Comparison of ENCODE assay signal across 8 cellular contexts in the genomic region with DNA sequence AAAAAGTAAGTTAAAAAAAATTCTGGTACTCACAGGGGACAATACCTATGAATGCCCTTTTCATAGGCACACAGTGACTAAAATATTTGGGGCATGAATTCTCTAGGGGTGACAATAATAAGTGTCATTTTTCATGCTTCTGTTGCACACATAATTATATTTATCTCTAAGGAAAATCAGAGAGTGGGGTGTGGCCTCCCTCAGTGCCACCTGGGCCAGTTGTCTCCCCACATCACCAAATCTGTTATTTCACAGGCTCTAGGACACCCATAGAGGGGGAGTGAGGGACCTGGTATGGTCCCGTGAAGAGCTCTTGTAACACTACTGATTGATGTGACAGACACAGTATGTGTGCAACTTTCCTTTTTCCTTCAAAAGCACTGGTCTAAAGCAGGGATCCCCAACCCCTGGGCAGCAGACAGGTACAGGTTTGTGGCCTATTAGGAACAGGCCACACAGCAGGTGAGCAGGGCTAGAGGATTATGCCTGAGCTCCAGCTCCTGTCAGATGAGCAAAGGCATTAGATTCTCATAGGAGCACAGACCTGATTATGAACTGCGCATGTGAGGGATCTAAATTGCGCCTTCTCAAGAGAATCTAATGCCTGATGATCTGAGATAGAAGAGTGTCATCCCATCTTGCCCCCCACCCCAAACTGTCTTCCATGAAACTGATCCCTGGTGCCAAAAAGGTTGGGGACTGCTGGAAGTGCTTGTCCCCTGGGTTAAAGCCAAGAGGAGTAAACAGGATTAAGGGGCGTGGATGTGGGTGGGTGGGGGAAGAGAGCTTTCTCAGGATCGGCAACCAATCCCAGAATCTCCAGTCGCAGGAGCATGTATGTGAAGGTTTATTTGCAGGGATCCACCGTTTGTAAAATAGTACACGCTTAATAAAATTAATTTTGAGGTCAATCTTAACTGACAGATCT. TPM values are rescaled to one million over a fixed set of nuclear protein-coding genes. Genes with fewer than 3 reads are reported as not detected.
DNase-seq lines count a peak whose midpoint lies in the region; ATAC-seq, FAIRE-seq and TF ChIP-seq lines count a peak whose summit lies in the region.

No MANE protein-coding gene starts in this region.

- peak overlapping the region; percentile 74 for H3K4me2 ChIP-seq in endothelial cell of umbilical vein (ENCODE audit: insufficient read depth, low read length)

- TF ChIP-seq CTCF in endothelial cell of umbilical vein (IDR thresholded peaks at IDR 0.05; ENCODE audit: extremely low read depth in 1 of 2, insufficient read depth in 1 of 2, low read depth in 1 of 2, low read length in 2 of 2) = no peak

- intact Hi-C loops in Right ventricle myocardium inferior (cut with DNase I) = loop anchor here (2.0 to 10.0 kb wide), 4 partner anchors 76 to 586 kb away; a partner anchor contains a TSS
- intact Hi-C loops in cardiac septum (cut with DNase I) = loop anchor here (1.0 to 5.0 kb wide), 3 partner anchors 79 to 191 kb away; a partner anchor contains a TSS
- intact Hi-C loops in endothelial cell of umbilical vein (cut with micrococcal nuclease) = loop anchor here (1.0 to 2.0 kb wide), 4 partner anchors 80 to 517 kb away; a partner anchor contains a TSS

- H3K4me1 ChIP-seq in endothelial cell of umbilical vein (ENCODE audit: control insufficient read depth, extremely low read depth, insufficient read depth, low read length) = peaks cover 8% of the 10 kb centered on the region

- POLR2A ChIA-PET in endothelial cell of umbilical vein (lab: Charles Lee) = no interaction called here

- dilution Hi-C loops in endothelial cell of umbilical vein (cut with MboI; ENCODE audit: extremely low pct_ligation_motif_present, low sequenced_read_pairs) = no loop called here

- CTCF ChIA-PET in endothelial cell of umbilical vein (lab: Charles Lee) = interaction anchor here (1.8 kb wide), 1 partner anchor 9 kb away, joined by 6 read pairs; no protein-coding TSS in a partner anchor

- H3K4me3 ChIP-seq in SK-N-MC (peak overlapping the region; percentile 42; the same call in 1 of the 2 replicates), endothelial cell of umbilical vein (replicated peaks in 1 of 3; ENCODE audit: insufficient read depth in 1 of 3, low read depth in 1 of 3, low read length in 3 of 3) (peak overlapping the region; percentile 28 to 62 (median 48))

- peak; percentile 35 for ATAC-seq in Right ventricle myocardium inferior
- ATAC-seq in naive B cell (ENCODE audit: low read depth in 2 of 2) = no peak
- ATAC-seq in HG02623 (IDR thresholded peaks at IDR 0.05; ENCODE audit: unreplicated experiment) = no peak

- no peaks in the 10 kb centered on the region for H3K27me3 ChIP-seq in endothelial cell of umbilical vein (ENCODE audit: control insufficient read depth in 2 of 2, insufficient read depth in 2 of 2, low read length in 2 of 2)

- H3K9me3 Mint-ChIP-seq in naive B cell = no peaks in the 10 kb centered on the region

- H3K9ac ChIP-seq in SK-N-MC (ENCODE audit: insufficient read length) (no peak overlapping the region), endothelial cell of umbilical vein (replicated peaks; ENCODE audit: extremely low read depth, insufficient read depth, low read length) (peak overlapping the region; percentile 93)

- no peaks in the 10 kb centered on the region for H3K27me3 Mint-ChIP-seq in naive B cell

- no peak for DNase-seq in Right ventricle myocardium inferior (ENCODE audit: missing footprints)
- no peak for DNase-seq in cardiac septum (ENCODE audit: low spot score)
- DNase-seq in SK-N-MC (ENCODE audit: low read depth, low spot score) = no peak
- DNase-seq in endothelial cell of umbilical vein (ENCODE audit: low read depth, low spot score) = no peak
- peak; percentile 13 for DNase-seq in naive B cell
- DNase-seq in CD1c-positive myeloid dendritic cell (ENCODE audit: extremely low spot score) = no peak
- DNase-seq in NOMO-1 treated with DMSO at 0.1 percent for 48 hours (lab: John Stamatoyannopoulos, UW; ENCODE audit: unreplicated experiment) = no peak

- H2AFZ ChIP-seq in endothelial cell of umbilical vein (ENCODE audit: low read depth, low read length) = peak overlapping the region; percentile 98

- no peak for FAIRE-seq in endothelial cell of umbilical vein (lab: Jason Lieb, UNC)

- no peaks in the 10 kb centered on the region for H3K36me3 ChIP-seq in SK-N-MC (ENCODE audit: insufficient read depth, low read length)
- no peaks in the 10 kb centered on the region for H3K36me3 ChIP-seq in endothelial cell of umbilical vein (ENCODE audit: control insufficient read depth in 2 of 2, extremely low read depth in 1 of 2, insufficient read depth in 2 of 2, low read length in 2 of 2)

- H3K79me2 ChIP-seq in endothelial cell of umbilical vein (ENCODE audit: control insufficient read depth, insufficient read depth, low read length) = no peaks in the 10 kb centered on the region

- H3K27ac ChIP-seq in SK-N-MC = no peak overlapping the region
- H3K27ac ChIP-seq in endothelial cell of umbilical vein (ENCODE audit: insufficient read depth, low read depth, low read length) = peak overlapping the region; percentile 68

- H3K4me1 Mint-ChIP-seq in naive B cell = peaks cover 0 to 19% (median 14%) of the 10 kb centered on the region in 3 donors

- H3K36me3 Mint-ChIP-seq in naive B cell = no peaks in the 10 kb centered on the region

- BruUV-seq in endothelial cell of umbilical vein (replicated peaks; lab: Mats Ljungman, UMichigan) = no TSS peak

- H4K20me1 ChIP-seq in endothelial cell of umbilical vein (replicated peaks; ENCODE audit: control insufficient read depth, extremely low read depth, insufficient read depth, low read length) = no peaks in the 10 kb centered on the region

- H3K4me3 Mint-ChIP-seq in naive B cell = peak overlapping the region in 7 of 8 donors; percentile 88 to 100 (median 94)

- H3K9me1 ChIP-seq in endothelial cell of umbilical vein (replicated peaks; ENCODE audit: control insufficient read depth, extremely low read depth, insufficient read depth, low read length) = no peaks in the 10 kb centered on the region

- H3K9me3 ChIP-seq in SK-N-MC (ENCODE audit: low read depth, low read length) (no peaks in the 10 kb centered on the region), endothelial cell of umbilical vein (replicated peaks; ENCODE audit: control insufficient read depth, insufficient read depth, low read length) (no peaks in the 10 kb centered on the region)

- H3K27ac Mint-ChIP-seq in naive B cell = peak overlapping the region in 1 of 6 donors; percentile 100

- no peak for TF ChIP-seq POLR2A in endothelial cell of umbilical vein (IDR thresholded peaks at IDR 0.05; ENCODE audit: low read depth, low read length)

TF ChIP-seq in endothelial cell of umbilical vein, 7 proteins besides CTCF, POLR2A, EP300 and RAD21:
- TF ChIP-seq EZH2 (IDR thresholded peaks at IDR 0.05; ENCODE audit: borderline replicate concordance, low read depth, low read length, severe bottlenecking) = no peak
- TF ChIP-seq FOS (IDR thresholded peaks at IDR 0.05; ENCODE audit: borderline replicate concordance, insufficient read depth, low read length) = no peak
- no peak for TF ChIP-seq POLR2AphosphoS5 (IDR thresholded peaks at IDR 0.05; ENCODE audit: insufficient read depth, low read depth, low read length)
- TF ChIP-seq, protein P1, sequence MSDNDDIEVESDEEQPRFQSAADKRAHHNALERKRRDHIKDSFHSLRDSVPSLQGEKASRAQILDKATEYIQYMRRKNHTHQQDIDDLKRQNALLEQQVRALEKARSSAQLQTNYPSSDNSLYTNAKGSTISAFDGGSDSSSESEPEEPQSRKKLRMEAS (IDR thresholded peaks at IDR 0.05; ENCODE audit: insufficient read depth, insufficient read length) = no peak
- TF ChIP-seq JUN (IDR thresholded peaks at IDR 0.05; ENCODE audit: borderline replicate concordance, insufficient read depth, insufficient read length, low read depth) = no peak
- TF ChIP-seq GATA2 (IDR thresholded peaks at IDR 0.05; ENCODE audit: insufficient read depth, insufficient read length, low read depth, low read length) = no peak
- TF ChIP-seq MYC (IDR thresholded peaks at IDR 0.05; ENCODE audit: low read depth, low read length) = no peak

RNA-seq across cellular contexts. Expression of a gene that starts 0.8 kb away (rescaled TPM):
- total RNA-seq in Right ventricle myocardium inferior (0.95 TPM), cardiac septum (0.86 TPM), endothelial cell of umbilical vein (0.49 TPM in 1 of 2 replicates, not detected in the other)
- polyA plus RNA-seq in endothelial cell of umbilical vein (0.19 TPM in 2 replicates), naive B cell (ENCODE audit: low read depth in 6 of 6) (10 to 100 TPM in 1 of 6 donors, 1 to 10 TPM in 5; 1.7 to 12.5 (median 2.6) TPM)
- 0.07 and 0.12 TPM in 2 replicates for polyA plus RNA-seq in endothelial cell of umbilical vein (2011; cell fraction: cytosol; rRNA removed)
- 0.35 and 0.36 TPM in 2 replicates for polyA plus RNA-seq in endothelial cell of umbilical vein (2011; cell fraction: nucleus; rRNA removed)
- polyA plus RNA-seq in endothelial cell of umbilical vein (2012) = 0.20 TPM in 1 of 2 replicates, not detected in the other
- polyA minus RNA-seq in endothelial cell of umbilical vein = 0.76 and 0.97 TPM in 2 replicates
- not detected for polyA minus RNA-seq in endothelial cell of umbilical vein (2011; cell fraction: cytosol; rRNA and poly(A)+ RNA removed)
- 0.96 and 1.3 TPM in 2 replicates for polyA minus RNA-seq in endothelial cell of umbilical vein (2011; cell fraction: nucleus; rRNA and poly(A)+ RNA removed)

RNA-seq across cellular contexts. Expression of a gene that starts 57.9 kb away (rescaled TPM):
- total RNA-seq in Right ventricle myocardium inferior (3.3 TPM), cardiac septum (6.4 TPM), endothelial cell of umbilical vein (22.0 and 23.5 TPM in 2 replicates)
- polyA plus RNA-seq in endothelial cell of umbilical vein (9.2 and 9.6 TPM in 2 replicates), naive B cell (ENCODE audit: low read depth in 6 of 6) (10 to 100 TPM; 10.2 to 26.3 (median 16.5) TPM)
- polyA plus RNA-seq in endothelial cell of umbilical vein (2011; cell fraction: cytosol; rRNA removed) = 9.1 and 9.5 TPM in 2 replicates
- 12.7 and 15.0 TPM in 2 replicates for polyA plus RNA-seq in endothelial cell of umbilical vein (2011; cell fraction: nucleus; rRNA removed)
- 19.4 and 26.8 TPM in 2 replicates for polyA plus RNA-seq in endothelial cell of umbilical vein (2012)
- polyA minus RNA-seq in endothelial cell of umbilical vein = 17.3 and 22.3 TPM in 2 replicates
- 6.7 TPM for polyA minus RNA-seq in endothelial cell of umbilical vein (2011; cell fraction: cytosol; rRNA and poly(A)+ RNA removed)
- 17.7 and 18.1 TPM in 2 replicates for polyA minus RNA-seq in endothelial cell of umbilical vein (2011; cell fraction: nucleus; rRNA and poly(A)+ RNA removed)
